In the genomic region with DNA sequence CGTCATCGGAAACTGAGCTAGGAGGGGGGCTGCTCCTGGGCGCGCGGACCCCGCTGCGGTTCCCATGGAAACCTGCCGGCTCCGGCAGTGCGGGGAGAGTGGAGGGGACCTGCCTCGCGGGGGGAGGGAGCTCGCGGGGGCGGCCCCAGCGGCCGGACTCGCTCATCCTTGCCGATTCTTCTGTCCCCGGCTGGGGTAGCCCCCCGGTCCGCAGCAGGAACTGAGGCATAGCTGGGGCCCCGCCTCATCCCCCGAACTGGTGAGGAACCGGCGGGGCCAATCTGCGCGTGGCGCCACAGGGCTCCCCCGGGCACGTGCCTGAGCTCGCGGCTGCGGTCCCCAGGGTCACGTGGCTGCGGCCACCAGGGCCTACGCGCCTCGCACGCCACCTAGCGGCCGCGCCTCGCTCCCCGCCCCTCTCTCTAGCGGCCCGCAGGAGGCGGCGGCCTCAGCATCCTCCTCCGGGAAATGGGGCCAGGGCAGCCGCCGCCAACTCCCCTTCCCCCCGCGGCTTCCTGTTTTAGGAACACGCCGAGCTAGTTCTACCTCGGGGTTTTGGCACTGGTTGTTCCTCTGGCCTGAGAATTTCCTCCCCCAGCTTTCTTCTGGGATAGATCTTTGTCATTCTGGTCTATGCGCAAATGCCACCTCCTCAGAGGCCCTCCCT, we compare ENCODE assay signal across 1 cellular context.
TF ChIP-seq lines count a peak whose summit lies in the region.

No MANE protein-coding gene starts in this region.

TF ChIP-seq in HepG2, 621 proteins besides CTCF, POLR2A, EP300 and RAD21 (continued from another document and continues in another):
- TF ChIP-seq, protein P1, sequence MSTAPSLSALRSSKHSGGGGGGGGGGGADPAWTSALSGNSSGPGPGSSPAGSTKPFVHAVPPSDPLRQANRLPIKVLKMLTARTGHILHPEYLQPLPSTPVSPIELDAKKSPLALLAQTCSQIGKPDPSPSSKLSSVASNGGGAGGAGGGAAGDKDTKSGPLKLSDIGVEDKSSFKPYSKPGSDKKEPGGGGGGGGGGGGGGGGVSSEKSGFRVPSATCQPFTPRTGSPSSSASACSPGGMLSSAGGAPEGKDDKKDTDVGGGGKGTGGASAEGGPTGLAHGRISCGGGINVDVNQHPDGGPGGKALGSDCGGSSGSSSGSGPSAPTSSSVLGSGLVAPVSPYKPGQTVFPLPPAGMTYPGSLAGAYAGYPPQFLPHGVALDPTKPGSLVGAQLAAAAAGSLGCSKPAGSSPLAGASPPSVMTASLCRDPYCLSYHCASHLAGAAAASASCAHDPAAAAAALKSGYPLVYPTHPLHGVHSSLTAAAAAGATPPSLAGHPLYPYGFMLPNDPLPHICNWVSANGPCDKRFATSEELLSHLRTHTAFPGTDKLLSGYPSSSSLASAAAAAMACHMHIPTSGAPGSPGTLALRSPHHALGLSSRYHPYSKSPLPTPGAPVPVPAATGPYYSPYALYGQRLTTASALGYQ (CRISPR knock-in tag; IDR thresholded peaks at IDR 0.05): peak; percentile 62; the same call in 1 of the 2 replicates
- TF ChIP-seq FOSL2 (CRISPR knock-in tag; IDR thresholded peaks at IDR 0.05) (peak; percentile 34; the same call in 1 of the 2 replicates), PHF8 (CRISPR knock-in tag; IDR thresholded peaks at IDR 0.05) (0 out of 2 replicates have a peak, but pooled peaks have one; percentile 33), HMG20A (CRISPR knock-in tag; IDR thresholded peaks at IDR 0.05; ENCODE audit: borderline replicate concordance) (no peak), ZNF883 (CRISPR knock-in tag; IDR thresholded peaks at IDR 0.05; ENCODE audit: not compliant biosample characterization) (peak; percentile 70), ZBTB3 (CRISPR knock-in tag; IDR thresholded peaks at IDR 0.05; ENCODE audit: borderline replicate concordance, low read depth) (no peak; the same call in 1 of the 2 replicates), MIXL1 (CRISPR knock-in tag; IDR thresholded peaks at IDR 0.05) (no peak), HOXD1 (CRISPR knock-in tag; IDR thresholded peaks at IDR 0.05) (peak; percentile 83), FOXO1 (CRISPR knock-in tag; IDR thresholded peaks at IDR 0.05) (peak; percentile 40), ZNF784 (CRISPR knock-in tag; IDR thresholded peaks at IDR 0.05; ENCODE audit: borderline replicate concordance) (no peak), RAD51 (IDR thresholded peaks at IDR 0.05; ENCODE audit: borderline replicate concordance) (peak; percentile 61), MYC (CRISPR knock-in tag; IDR thresholded peaks at IDR 0.05; ENCODE audit: borderline replicate concordance) (peak; percentile 97), RFX3 (CRISPR knock-in tag; IDR thresholded peaks at IDR 0.05) (no peak), HINFP (CRISPR knock-in tag; IDR thresholded peaks at IDR 0.05; ENCODE audit: low read depth) (no peak), CHD4 (IDR thresholded peaks at IDR 0.05; ENCODE audit: borderline replicate concordance, low read length) (peak; percentile 66; the same call in 1 of the 2 replicates), FOXA3 (CRISPR knock-in tag; IDR thresholded peaks at IDR 0.05) (peak; percentile 61), SMAD1 (CRISPR knock-in tag; IDR thresholded peaks at IDR 0.05; ENCODE audit: borderline replicate concordance, low read depth) (0 out of 2 replicates have a peak, but pooled peaks have one; percentile 41), ZFP62 (CRISPR knock-in tag; IDR thresholded peaks at IDR 0.05) (0 out of 2 replicates have a peak, but pooled peaks have one; percentile 46), TBL1XR1 (IDR thresholded peaks at IDR 0.05; ENCODE audit: borderline replicate concordance, low read length, partially characterized antibody) (no peak), HNRNPK (IDR thresholded peaks at IDR 0.05; ENCODE audit: low read depth, low read length, poor library complexity, severe bottlenecking) (peak; percentile 51), ZKSCAN5 (CRISPR knock-in tag; IDR thresholded peaks at IDR 0.05) (no peak), ZSCAN29 (CRISPR knock-in tag; conservative IDR thresholded peaks at IDR 0.05) (no peak), GLI4 (CRISPR knock-in tag; IDR thresholded peaks at IDR 0.05; ENCODE audit: borderline replicate concordance) (no peak), MED13 (CRISPR knock-in tag; IDR thresholded peaks at IDR 0.05) (peak; percentile 85), E2F5 (CRISPR knock-in tag; conservative IDR thresholded peaks at IDR 0.05) (peak; percentile 56; the same call in 1 of the 2 replicates), HMGXB4 (CRISPR knock-in tag; IDR thresholded peaks at IDR 0.05; ENCODE audit: borderline replicate concordance in 1 of 2, low read depth in 1 of 2) (peak; percentile 64 to 85; a peak in 2 of 4 replicates), HNF1A (IDR thresholded peaks at IDR 0.05; ENCODE audit: low read depth) (no peak), HNF1A (CRISPR knock-in tag; IDR thresholded peaks at IDR 0.05; ENCODE audit: borderline replicate concordance) (peak; percentile 51; the same call in 1 of the 2 replicates), SAP130 (CRISPR knock-in tag; IDR thresholded peaks at IDR 0.05; ENCODE audit: low read depth) (peak; percentile 58)
- TF ChIP-seq, protein P2, sequence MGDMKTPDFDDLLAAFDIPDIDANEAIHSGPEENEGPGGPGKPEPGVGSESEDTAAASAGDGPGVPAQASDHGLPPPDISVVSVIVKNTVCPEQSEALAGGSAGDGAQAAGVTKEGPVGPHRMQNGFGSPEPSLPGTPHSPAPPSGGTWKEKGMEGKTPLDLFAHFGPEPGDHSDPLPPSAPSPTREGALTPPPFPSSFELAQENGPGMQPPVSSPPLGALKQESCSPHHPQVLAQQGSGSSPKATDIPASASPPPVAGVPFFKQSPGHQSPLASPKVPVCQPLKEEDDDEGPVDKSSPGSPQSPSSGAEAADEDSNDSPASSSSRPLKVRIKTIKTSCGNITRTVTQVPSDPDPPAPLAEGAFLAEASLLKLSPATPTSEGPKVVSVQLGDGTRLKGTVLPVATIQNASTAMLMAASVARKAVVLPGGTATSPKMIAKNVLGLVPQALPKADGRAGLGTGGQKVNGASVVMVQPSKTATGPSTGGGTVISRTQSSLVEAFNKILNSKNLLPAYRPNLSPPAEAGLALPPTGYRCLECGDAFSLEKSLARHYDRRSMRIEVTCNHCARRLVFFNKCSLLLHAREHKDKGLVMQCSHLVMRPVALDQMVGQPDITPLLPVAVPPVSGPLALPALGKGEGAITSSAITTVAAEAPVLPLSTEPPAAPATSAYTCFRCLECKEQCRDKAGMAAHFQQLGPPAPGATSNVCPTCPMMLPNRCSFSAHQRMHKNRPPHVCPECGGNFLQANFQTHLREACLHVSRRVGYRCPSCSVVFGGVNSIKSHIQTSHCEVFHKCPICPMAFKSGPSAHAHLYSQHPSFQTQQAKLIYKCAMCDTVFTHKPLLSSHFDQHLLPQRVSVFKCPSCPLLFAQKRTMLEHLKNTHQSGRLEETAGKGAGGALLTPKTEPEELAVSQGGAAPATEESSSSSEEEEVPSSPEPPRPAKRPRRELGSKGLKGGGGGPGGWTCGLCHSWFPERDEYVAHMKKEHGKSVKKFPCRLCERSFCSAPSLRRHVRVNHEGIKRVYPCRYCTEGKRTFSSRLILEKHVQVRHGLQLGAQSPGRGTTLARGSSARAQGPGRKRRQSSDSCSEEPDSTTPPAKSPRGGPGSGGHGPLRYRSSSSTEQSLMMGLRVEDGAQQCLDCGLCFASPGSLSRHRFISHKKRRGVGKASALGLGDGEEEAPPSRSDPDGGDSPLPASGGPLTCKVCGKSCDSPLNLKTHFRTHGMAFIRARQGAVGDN (CRISPR knock-in tag; IDR thresholded peaks at IDR 0.05): peak; percentile 95
- TF ChIP-seq, protein P3, sequence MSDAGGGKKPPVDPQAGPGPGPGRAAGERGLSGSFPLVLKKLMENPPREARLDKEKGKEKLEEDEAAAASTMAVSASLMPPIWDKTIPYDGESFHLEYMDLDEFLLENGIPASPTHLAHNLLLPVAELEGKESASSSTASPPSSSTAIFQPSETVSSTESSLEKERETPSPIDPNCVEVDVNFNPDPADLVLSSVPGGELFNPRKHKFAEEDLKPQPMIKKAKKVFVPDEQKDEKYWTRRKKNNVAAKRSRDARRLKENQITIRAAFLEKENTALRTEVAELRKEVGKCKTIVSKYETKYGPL (CRISPR knock-in tag; IDR thresholded peaks at IDR 0.05): peak; percentile 61; the same call in 1 of the 2 replicates
- TF ChIP-seq, protein P4, sequence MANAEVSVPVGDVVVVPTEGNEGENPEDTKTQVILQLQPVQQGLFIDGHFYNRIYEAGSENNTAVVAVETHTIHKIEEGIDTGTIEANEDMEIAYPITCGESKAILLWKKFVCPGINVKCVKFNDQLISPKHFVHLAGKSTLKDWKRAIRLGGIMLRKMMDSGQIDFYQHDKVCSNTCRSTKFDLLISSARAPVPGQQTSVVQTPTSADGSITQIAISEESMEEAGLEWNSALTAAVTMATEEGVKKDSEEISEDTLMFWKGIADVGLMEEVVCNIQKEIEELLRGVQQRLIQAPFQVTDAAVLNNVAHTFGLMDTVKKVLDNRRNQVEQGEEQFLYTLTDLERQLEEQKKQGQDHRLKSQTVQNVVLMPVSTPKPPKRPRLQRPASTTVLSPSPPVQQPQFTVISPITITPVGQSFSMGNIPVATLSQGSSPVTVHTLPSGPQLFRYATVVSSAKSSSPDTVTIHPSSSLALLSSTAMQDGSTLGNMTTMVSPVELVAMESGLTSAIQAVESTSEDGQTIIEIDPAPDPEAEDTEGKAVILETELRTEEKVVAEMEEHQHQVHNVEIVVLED (CRISPR knock-in tag; IDR thresholded peaks at IDR 0.05; ENCODE audit: borderline replicate concordance): no peak
- TF ChIP-seq, protein P5, sequence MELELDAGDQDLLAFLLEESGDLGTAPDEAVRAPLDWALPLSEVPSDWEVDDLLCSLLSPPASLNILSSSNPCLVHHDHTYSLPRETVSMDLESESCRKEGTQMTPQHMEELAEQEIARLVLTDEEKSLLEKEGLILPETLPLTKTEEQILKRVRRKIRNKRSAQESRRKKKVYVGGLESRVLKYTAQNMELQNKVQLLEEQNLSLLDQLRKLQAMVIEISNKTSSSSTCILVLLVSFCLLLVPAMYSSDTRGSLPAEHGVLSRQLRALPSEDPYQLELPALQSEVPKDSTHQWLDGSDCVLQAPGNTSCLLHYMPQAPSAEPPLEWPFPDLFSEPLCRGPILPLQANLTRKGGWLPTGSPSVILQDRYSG (CRISPR knock-in tag; IDR thresholded peaks at IDR 0.05): 0 out of 2 replicates have a peak, but pooled peaks have one; percentile 79
